Comparison of ENCODE assay signal across 27 cellular contexts in the genomic region with DNA sequence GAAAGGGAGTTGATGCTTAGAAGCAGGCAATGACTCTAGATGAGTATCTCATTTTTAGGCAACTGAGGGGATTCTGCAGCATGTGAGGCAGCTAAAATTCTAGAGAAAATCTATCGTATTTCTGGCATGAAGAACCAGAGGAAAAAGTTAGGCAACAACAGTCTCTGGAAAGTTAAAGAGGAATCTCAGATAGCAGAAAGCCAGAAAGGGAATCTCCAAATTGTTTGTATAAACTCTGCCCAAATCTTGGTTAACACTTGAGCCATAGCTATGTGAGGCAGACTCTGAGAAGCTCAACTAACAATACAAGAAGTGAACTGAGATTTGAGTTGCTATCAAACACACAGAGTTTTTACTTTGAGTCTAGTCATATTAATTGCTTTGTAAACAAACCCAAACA.
"Had no signal": no experiment of that assay in that cellular context is flagged by ENCODE, and none has a peak within 500 bp of the region (broad histone marks: within the 10 kb centered on the region; RNA-seq: fewer than 3 reads in every experiment).

No MANE protein-coding gene starts in this region.

- H3K4me3 Mint-ChIP-seq: activated CD4-positive, alpha-beta T cell treated with anti-CD3 and anti-CD28 coated beads for 36 hours; activated CD4-positive, alpha-beta T cell treated with anti-CD3 and anti-CD28 coated beads, Interleukin-2, amount 10 ng/mL, durations not matched to agents 7 days and 5 days; activated CD8-positive, alpha-beta T cell treated with anti-CD3 and anti-CD28 coated beads, Interleukin-2, amount 10 ng/mL, durations not matched to agents 7 days and 5 days; activated naive CD4-positive, alpha-beta T cell treated with anti-CD3 and anti-CD28 coated beads, Interleukin-2, amount 50 U/mL, for 24 hours; activated naive CD8-positive, alpha-beta T cell treated with anti-CD3 and anti-CD28 coated beads, Interleukin-2, amount 10 ng/mL, durations not matched to agents 7 days and 5 days; activated T-cell treated with anti-CD3 and anti-CD28 coated beads, Interleukin-2, amount 50 U/mL, for 24 hours; central memory CD8-positive, alpha-beta T cell had no signal

- DNase-seq: activated CD4-positive, alpha-beta T cell treated with anti-CD3 and anti-CD28 coated beads for 36 hours; activated CD4-positive, alpha-beta T cell treated with anti-CD3 and anti-CD28 coated beads, Interleukin-2, amount 10 ng/mL, durations not matched to agents 7 days and 5 days; activated CD4-positive, alpha-beta T cell treated with anti-CD3 and anti-CD28 coated beads, Interleukin-2, amount 50 U/mL, for 48 hours; activated CD8-positive, alpha-beta T cell treated with anti-CD3 and anti-CD28 coated beads, Interleukin-2, amount 10 ng/mL, durations not matched to agents 7 days and 5 days; activated gamma-delta T cell; activated naive CD4-positive, alpha-beta T cell treated with Interleukin-2 at 50 U/mL for 16 hours; activated naive CD8-positive, alpha-beta T cell treated with anti-CD3 and anti-CD28 coated beads, Interleukin-2, amount 10 ng/mL, durations not matched to agents 7 days and 5 days; activated T-cell treated with anti-CD3 and anti-CD28 coated beads, Interleukin-2, amount 50 U/mL, for 24 hours; amygdala; NCI-H1105; NCI-H1417 treated with DMSO at 0.1 percent for 48 hours; NCI-H1930; NCI-H2081 treated with DMSO at 0.1 percent for 48 hours; NCI-H345; NCI-H524 treated with DMSO at 0.1 percent for 48 hours; Right ventricle myocardium superior; SW 1271; T-helper 1 cell; T-helper 2 cell; T-helper 9 cell had no signal

- H3K36me3 Mint-ChIP-seq: activated naive CD8-positive, alpha-beta T cell treated with anti-CD3 and anti-CD28 coated beads, Interleukin-2, amount 10 ng/mL, durations not matched to agents 7 days and 5 days had no signal

- H3K27ac Mint-ChIP-seq: activated CD4-positive, alpha-beta T cell treated with anti-CD3 and anti-CD28 coated beads for 36 hours; activated CD4-positive, alpha-beta T cell treated with anti-CD3 and anti-CD28 coated beads, Interleukin-2, amount 10 ng/mL, durations not matched to agents 7 days and 5 days; activated CD8-positive, alpha-beta T cell treated with anti-CD3 and anti-CD28 coated beads, Interleukin-2, amount 10 ng/mL, durations not matched to agents 7 days and 5 days; activated naive CD4-positive, alpha-beta T cell treated with anti-CD3 and anti-CD28 coated beads, Interleukin-2, amount 50 U/mL, for 24 hours; activated naive CD8-positive, alpha-beta T cell treated with anti-CD3 and anti-CD28 coated beads, Interleukin-2, amount 10 ng/mL, durations not matched to agents 7 days and 5 days; activated T-cell treated with anti-CD3 and anti-CD28 coated beads, Interleukin-2, amount 50 U/mL, for 24 hours; activated T-helper 2 cell treated with anti-CD3 and anti-CD28 coated beads, Interferon-gamma antibody, Interleukin-2, Interleukin-4, amounts not matched to agents 10 μg/mL and 5 μg/mL and 100 μg/mL, durations not matched to agents 14 hours and 24 hours and 36 hours had no signal

- H3K4me3 ChIP-seq: ascending aorta, cardiac muscle cell had no signal

- H3K9me3 Mint-ChIP-seq: activated T-cell treated with anti-CD3 and anti-CD28 coated beads, Interleukin-2, amount 50 U/mL, for 24 hours had no signal

- H3K4me2 ChIP-seq: KMS-11 had no signal

- H3K4me1 Mint-ChIP-seq: activated CD4-positive, alpha-beta T cell treated with anti-CD3 and anti-CD28 coated beads for 36 hours; activated CD4-positive, alpha-beta T cell treated with anti-CD3 and anti-CD28 coated beads, Interleukin-2, amount 10 ng/mL, durations not matched to agents 7 days and 5 days; activated naive CD4-positive, alpha-beta T cell treated with anti-CD3 and anti-CD28 coated beads, Interleukin-2, amount 50 U/mL, for 24 hours; activated naive CD8-positive, alpha-beta T cell treated with anti-CD3 and anti-CD28 coated beads, Interleukin-2, amount 10 ng/mL, durations not matched to agents 7 days and 5 days; central memory CD8-positive, alpha-beta T cell had no signal

- H3K9ac ChIP-seq: KMS-11 had no signal

- H3K36me3 ChIP-seq: ascending aorta, cardiac muscle cell had no signal

- ATAC-seq: activated CD4-positive, alpha-beta T cell treated with anti-CD3 and anti-CD28 coated beads for 36 hours; activated CD4-positive, CD25-positive, alpha-beta regulatory T cell treated with anti-CD3 and anti-CD28 coated beads, Interleukin-2, amount 50 U/mL, for 24 hours; activated CD8-positive, alpha-beta T cell treated with anti-CD3 and anti-CD28 coated beads, Interleukin-2, amount 10 ng/mL, durations not matched to agents 7 days and 5 days had no signal

- H3K27me3 ChIP-seq: ascending aorta, cardiac muscle cell had no signal

- H3K27ac ChIP-seq: ascending aorta, cardiac muscle cell, KMS-11 had no signal

- H3K27me3 Mint-ChIP-seq: activated CD4-positive, alpha-beta T cell treated with anti-CD3 and anti-CD28 coated beads for 36 hours; activated CD4-positive, alpha-beta T cell treated with anti-CD3 and anti-CD28 coated beads, Interleukin-2, amount 10 ng/mL, durations not matched to agents 7 days and 5 days; activated naive CD8-positive, alpha-beta T cell treated with anti-CD3 and anti-CD28 coated beads, Interleukin-2, amount 10 ng/mL, durations not matched to agents 7 days and 5 days; activated T-cell treated with anti-CD3 and anti-CD28 coated beads, Interleukin-2, amount 50 U/mL, for 24 hours; central memory CD8-positive, alpha-beta T cell had no signal
